ENCODE assay signal across 8 cellular contexts in genomic region chr12:56220611-56221232, GRCh38. TPM values are rescaled to one million over a fixed set of nuclear protein-coding genes. Genes with fewer than 3 reads are reported as not detected.
DNase-seq lines count a peak whose midpoint lies in the region; TF ChIP-seq lines count a peak whose summit lies in the region.

No MANE protein-coding gene starts in this region.

- H3K9ac ChIP-seq in NT2/D1 (ENCODE audit: insufficient read length, low read depth): peak overlapping the region; percentile 86

- 58 to 63% methylated on average over 4 to 6 of the region's 10 CpGs for WGBS in mesodermal cell (ENCODE audit: insufficient coverage in 2 of 2), 2 experiments

- H3K4me3 ChIP-seq in GM06990 (replicated peaks; ENCODE audit: low read depth, low read length): peak overlapping the region; percentile 83
- H3K4me3 ChIP-seq in NT2/D1 (ENCODE audit: insufficient read length, low read depth): peak overlapping the region; percentile 87
- peak overlapping the region; percentile 98 for H3K4me3 ChIP-seq in mesodermal cell (ENCODE audit: extremely low read depth, insufficient read depth, low read length, poor library complexity, severe bottlenecking)

- peaks cover 2% of the 10 kb centered on the region for H3K36me3 ChIP-seq in GM06990 (ENCODE audit: control insufficient read depth, insufficient read depth, low read length)
- H3K36me3 ChIP-seq in NT2/D1 (ENCODE audit: insufficient read depth, insufficient read length, low read length): peaks cover 18% of the 10 kb centered on the region
- H3K36me3 ChIP-seq in mesodermal cell (ENCODE audit: control insufficient read depth, insufficient read depth, low read length): peaks cover 34% of the 10 kb centered on the region

- TF ChIP-seq CTCF in GM06990 (IDR thresholded peaks at IDR 0.05; ENCODE audit: insufficient read depth, low read length, poor library complexity, severe bottlenecking): no peak

- H3K9me3 ChIP-seq in NT2/D1 (ENCODE audit: insufficient read depth, low read length) (peaks cover 7% of the 10 kb centered on the region; the same call in 1 of the 2 replicates), mesodermal cell (ENCODE audit: control insufficient read depth, low read length) (no peaks in the 10 kb centered on the region)

- H3K27me3 ChIP-seq in GM06990 (replicated peaks; ENCODE audit: control insufficient read depth, insufficient read depth, low read length) (no peaks in the 10 kb centered on the region), NT2/D1 (ENCODE audit: insufficient read depth, insufficient read length) (no peaks in the 10 kb centered on the region)

- H3K4me1 ChIP-seq in NT2/D1 (ENCODE audit: insufficient read depth, insufficient read length) (no peaks in the 10 kb centered on the region), mesodermal cell (ENCODE audit: control insufficient read depth, insufficient read depth, low read length, poor library complexity, severe bottlenecking) (peaks cover 17% of the 10 kb centered on the region)

- H3K27ac ChIP-seq in cingulate gyrus (ENCODE audit: low read depth, low read length) (peak overlapping the region; percentile 99), mesodermal cell (ENCODE audit: low read depth, low read length, severe bottlenecking) (peak overlapping the region; percentile 99)

- DNase-seq in GM06990 (ENCODE audit: extremely low read depth, insufficient read length) (no peak), NT2/D1 (ENCODE audit: low read depth, low spot score) (no peak), NCI-H146 treated with DMSO at 0.1 percent for 48 hours (lab: John Stamatoyannopoulos, UW; ENCODE audit: unreplicated experiment) (no peak), HK-2 (ENCODE audit: unreplicated experiment) (no peak)
- DNase-seq in stimulated activated naive CD4-positive, alpha-beta T cell treated with Interleukin-2 at 50 U/mL for 16 hours (lab: John Stamatoyannopoulos, UW): no peak
- no peak for DNase-seq in NK-92 treated with Interleukin-12 subunit alpha and Interleukin-12 subunit beta, amount 100 ng/mL, for 24 hours (lab: John Stamatoyannopoulos, UW)

RNA-seq across cellular contexts. Expression of gene RNF41, which starts 1.0 kb away (rescaled TPM):
- polyA plus RNA-seq in mesodermal cell (2013, experiment 1 of 2): 61.5 TPM
- 47.4 TPM for polyA plus RNA-seq in mesodermal cell (2013, experiment 2 of 2)

RNA-seq across cellular contexts. Expression of gene NABP2, which starts 3.4 kb away (rescaled TPM):
- polyA plus RNA-seq in mesodermal cell (2013, experiment 1 of 2): 20.2 TPM
- polyA plus RNA-seq in mesodermal cell (2013, experiment 2 of 2): 18.6 TPM

RNA-seq across cellular contexts. Expression of gene SLC39A5, which starts 9.1 kb away (rescaled TPM):
- polyA plus RNA-seq in mesodermal cell (2013, experiment 1 of 2): 0.33 TPM
- not detected for polyA plus RNA-seq in mesodermal cell (2013, experiment 2 of 2)

RNA-seq across cellular contexts. Expression of gene SMARCC2, which starts 31.4 kb away (rescaled TPM):
- 60.3 TPM for polyA plus RNA-seq in mesodermal cell (2013, experiment 1 of 2)
- polyA plus RNA-seq in mesodermal cell (2013, experiment 2 of 2): 51.4 TPM

RNA-seq across cellular contexts. Expression of gene ANKRD52, which starts 37.5 kb away (rescaled TPM):
- 29.7 TPM for polyA plus RNA-seq in mesodermal cell (2013, experiment 1 of 2)
- 24.0 TPM for polyA plus RNA-seq in mesodermal cell (2013, experiment 2 of 2)
